ENCODE assay signal across 16 cellular contexts in the genomic region with DNA sequence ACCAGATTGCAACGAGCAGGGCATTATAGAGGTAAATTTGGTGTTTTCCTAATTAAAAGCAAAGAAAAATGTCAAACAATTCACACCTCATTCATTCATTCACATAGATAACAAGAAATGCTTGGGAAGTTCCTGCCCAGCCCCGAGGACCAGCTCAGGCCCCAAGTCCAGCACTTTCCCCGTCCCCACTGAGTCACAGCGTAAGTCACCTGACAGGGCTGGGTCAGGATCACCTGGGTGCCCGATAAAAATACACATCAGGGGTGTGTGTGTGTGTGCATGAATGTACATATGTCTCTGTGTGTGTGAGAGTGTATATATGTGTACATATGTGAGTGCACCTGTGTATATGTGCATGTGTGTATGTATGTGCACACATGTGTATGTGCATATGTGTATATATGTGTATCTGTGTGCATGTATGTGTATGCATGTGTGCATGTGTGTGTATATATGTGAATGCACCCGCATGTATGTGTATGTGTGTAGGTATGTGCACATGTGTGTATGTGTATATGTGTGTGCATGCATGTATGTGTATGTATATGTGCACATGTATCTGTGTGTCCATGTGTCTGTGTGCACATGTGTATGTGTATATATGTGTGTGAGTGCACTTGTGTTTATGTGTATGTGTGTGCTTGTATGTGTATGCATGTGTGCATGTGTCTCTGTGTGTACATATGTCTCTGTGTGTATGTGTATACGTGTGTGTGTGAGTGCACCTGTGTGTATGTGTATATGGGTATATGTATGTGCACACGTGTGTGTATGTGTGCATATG.
"Had no signal": no experiment of that assay in that cellular context is flagged by ENCODE, and none has a peak within 500 bp of the region (broad histone marks: within the 10 kb centered on the region; RNA-seq: fewer than 3 reads in every experiment).

No MANE protein-coding gene starts in this region.

- H2AFZ ChIP-seq: parathyroid adenoma had no signal

- H3K27ac Mint-ChIP-seq: activated CD4-positive, alpha-beta T cell treated with anti-CD3 and anti-CD28 coated beads, Interleukin-2, amount 10 ng/mL, durations not matched to agents 24 days and 14 days; activated naive CD4-positive, alpha-beta T cell treated with anti-CD3 and anti-CD28 coated beads for 36 hours; natural killer cell had no signal

- H3K27me3 ChIP-seq: spleen, thyroid gland had no signal

- H3K9ac ChIP-seq: parathyroid adenoma had no signal

- DNase-seq: activated CD4-positive, alpha-beta T cell treated with anti-CD3 and anti-CD28 coated beads, Interleukin-2, amount 10 ng/mL, durations not matched to agents 24 days and 14 days; activated CD8-positive, alpha-beta memory T cell treated with anti-CD3 and anti-CD28 coated beads, Interleukin-2, amount 50 U/mL, for 4 hours; activated naive CD4-positive, alpha-beta T cell treated with anti-CD3 and anti-CD28 coated beads for 36 hours; activated T-cell treated with anti-CD3 and anti-CD28 coated beads, Interleukin-2, amount 50 U/mL, for 4 hours; left colon; lower lobe of right lung; natural killer cell; spleen; stimulated activated naive CD4-positive, alpha-beta T cell; T1000; thyroid gland had no signal

- H3K4me3 ChIP-seq: coronary artery, lower lobe of right lung, spleen, thyroid gland had no signal

- H3K27me3 Mint-ChIP-seq: activated CD4-positive, alpha-beta T cell treated with anti-CD3 and anti-CD28 coated beads, Interleukin-2, amount 10 ng/mL, durations not matched to agents 24 days and 14 days; brain; central memory CD8-positive, alpha-beta T cell had no signal

- H3K4me1 ChIP-seq: parathyroid adenoma had no signal

- FAIRE-seq: endometrium had no signal

- H3K36me3 ChIP-seq: lower lobe of right lung, spleen, thyroid gland had no signal

- H3K9me3 Mint-ChIP-seq: activated CD4-positive, alpha-beta T cell treated with anti-CD3 and anti-CD28 coated beads, Interleukin-2, amount 10 ng/mL, durations not matched to agents 24 days and 14 days; activated naive CD4-positive, alpha-beta T cell treated with anti-CD3 and anti-CD28 coated beads for 36 hours; activated T-cell treated with anti-CD3 and anti-CD28 coated beads, Interleukin-2, amount 50 U/mL, for 4 hours; central memory CD8-positive, alpha-beta T cell; natural killer cell had no signal

- H3K79me2 ChIP-seq: parathyroid adenoma had no signal

- ATAC-seq: activated T-cell treated with anti-CD3 and anti-CD28 coated beads, Interleukin-2, amount 50 U/mL, for 4 hours; left colon; lower lobe of right lung; natural killer cell had no signal

- H3K4me3 Mint-ChIP-seq: activated CD4-positive, alpha-beta T cell treated with anti-CD3 and anti-CD28 coated beads, Interleukin-2, amount 10 ng/mL, durations not matched to agents 24 days and 14 days; activated naive CD4-positive, alpha-beta T cell treated with anti-CD3 and anti-CD28 coated beads for 36 hours; activated T-cell treated with anti-CD3 and anti-CD28 coated beads, Interleukin-2, amount 50 U/mL, for 4 hours; brain; central memory CD8-positive, alpha-beta T cell; natural killer cell had no signal

- H3K4me1 Mint-ChIP-seq: activated CD4-positive, alpha-beta T cell treated with anti-CD3 and anti-CD28 coated beads, Interleukin-2, amount 10 ng/mL, durations not matched to agents 24 days and 14 days had no signal

- H3K27ac ChIP-seq: coronary artery, lower lobe of right lung, parathyroid adenoma, spleen, thyroid gland had no signal

- H3K36me3 Mint-ChIP-seq: brain, natural killer cell had no signal

- H3K9me3 ChIP-seq: lower lobe of right lung, spleen, thyroid gland had no signal
